31 cellular contexts compared by ENCODE assay signal in genomic region chr16:24849641-24850040, GRCh38. TPM values are rescaled to one million over a fixed set of nuclear protein-coding genes. Genes with fewer than 3 reads are reported as not detected.
"Had no signal": no experiment of that assay in that cellular context is flagged by ENCODE, and none has a peak within 500 bp of the region (broad histone marks: within the 10 kb centered on the region; RNA-seq: fewer than 3 reads in every experiment).

No MANE protein-coding gene starts in this region.

- H3K36me3 ChIP-seq: adrenal gland, ascending aorta, cardiac muscle cell had no signal

- H3K27me3 ChIP-seq: adrenal gland, ascending aorta, cardiac muscle cell had no signal

- H3K4me3 ChIP-seq: adrenal gland, ascending aorta, cardiac muscle cell had no signal

- DNase-seq: activated B cell treated with CpG ODN at 0.5 μM for 24 hours; activated CD4-positive, alpha-beta memory T cell treated with anti-CD3 and anti-CD28 coated beads for 36 hours; activated CD4-positive, alpha-beta T cell treated with anti-CD3 and anti-CD28 coated beads for 4 hours; activated CD4-positive, alpha-beta T cell treated with anti-CD3 and anti-CD28 coated beads, Interleukin-2, amount 10 ng/mL, durations not matched to agents 24 days and 14 days; activated CD4-positive, alpha-beta T cell treated with anti-CD3 and anti-CD28 coated beads, Interleukin-2, amount 50 U/mL, for 1 hour; activated CD4-positive, alpha-beta T cell treated with anti-CD3 and anti-CD28 coated beads, Interleukin-2, amount 50 U/mL, for 4 hours; activated CD4-positive, CD25-positive, alpha-beta regulatory T cell treated with anti-CD3 and anti-CD28 coated beads, Interleukin-2, amount 50 U/mL, for 72 hours; activated CD8-positive, alpha-beta memory T cell treated with anti-CD3 and anti-CD28 coated beads, Interleukin-2, amount 50 U/mL, for 4 hours; activated CD8-positive, alpha-beta T cell treated with anti-CD3 and anti-CD28 coated beads for 36 hours; activated effector memory CD4-positive, alpha-beta T cell treated with anti-CD3 and anti-CD28 coated beads, Interleukin-2, amount 50 U/mL, for 16 hours; activated gamma-delta T cell treated with Interleukin-2 at 50 U/mL for 16 hours; activated naive CD4-positive, alpha-beta T cell; activated naive CD4-positive, alpha-beta T cell treated with anti-CD3 and anti-CD28 coated beads for 36 hours; activated naive CD4-positive, alpha-beta T cell treated with anti-CD3 and anti-CD28 coated beads, Interleukin-2, amount 50 U/mL, for 16 hours; activated naive CD8-positive, alpha-beta T cell treated with anti-CD3 and anti-CD28 coated beads for 36 hours; activated T-cell treated with anti-CD3 and anti-CD28 coated beads for 4 hours; activated T-cell treated with anti-CD3 and anti-CD28 coated beads, Interleukin-2, amount 50 U/mL, for 1 hour; activated T-cell treated with anti-CD3 and anti-CD28 coated beads, Interleukin-2, amount 50 U/mL, for 4 hours; activated T-cell treated with anti-CD3 and anti-CD28 coated beads, Interleukin-2, amount 50 U/mL, for 72 hours; central memory CD4-positive, alpha-beta T cell; T-helper 1 cell; T-helper 2 cell; T-helper 9 cell had no signal

- H3K9me3 ChIP-seq: adrenal gland, ascending aorta had no signal

- H3K27ac ChIP-seq: adrenal gland, ascending aorta, cardiac muscle cell, VCaP had no signal

RNA-seq across cellular contexts. Expression of gene SLC5A11, which starts 3.9 kb away (rescaled TPM):
- total RNA-seq: activated CD4-positive, alpha-beta T cell treated with anti-CD3 and anti-CD28 coated beads, Interleukin-2, amount 10 ng/mL, durations not matched to agents 24 days and 14 days; activated naive CD4-positive, alpha-beta T cell treated with anti-CD3 and anti-CD28 coated beads for 36 hours; activated naive CD4-positive, alpha-beta T cell treated with anti-CD3 and anti-CD28 coated beads, Interleukin-2, amount 50 U/mL, for 72 hours; activated T-helper 17 cell treated with anti-CD3 and anti-CD28 coated beads, Interleukin-2, amount 50 U/mL, for 72 hours; ascending aorta; bronchial epithelial cell; cardiac muscle cell; cerebellum had no signal
- polyA plus RNA-seq: cardiac muscle cell had no signal
